In genomic region chr1:167474191-167474641, GRCh38 we compare ENCODE assay signal across 1 cellular context.
TF ChIP-seq lines count a peak whose summit lies in the region.

No MANE protein-coding gene starts in this region.

TF ChIP-seq in GM23338, 12 proteins besides CTCF, POLR2A, EP300 and RAD21 (continued from another document):
- TF ChIP-seq ZNF462 (CRISPR knock-in tag; IDR thresholded peaks at IDR 0.05) = no peak
- TF ChIP-seq EZH2phosphoT487 (IDR thresholded peaks at IDR 0.05; ENCODE audit: unreplicated experiment) = no peak
- no peak for TF ChIP-seq STAT1 (IDR thresholded peaks at IDR 0.05; ENCODE audit: unreplicated experiment)
- no peak for TF ChIP-seq POLR2AphosphoS5 (IDR thresholded peaks at IDR 0.05; ENCODE audit: low read depth)
- TF ChIP-seq NANOG (IDR thresholded peaks at IDR 0.05; ENCODE audit: borderline replicate concordance) = no peak
- no peak for TF ChIP-seq EZH2 (IDR thresholded peaks at IDR 0.05; ENCODE audit: low read depth, unreplicated experiment)
- TF ChIP-seq JUNB (IDR thresholded peaks at IDR 0.05; ENCODE audit: unreplicated experiment) = no peak
- no peak for TF ChIP-seq CREB1 (CRISPR knock-in tag; IDR thresholded peaks at IDR 0.05; ENCODE audit: low read depth)
- no peak for TF ChIP-seq ZNF331 (CRISPR knock-in tag; IDR thresholded peaks at IDR 0.05; ENCODE audit: low read depth)
